Comparison of ENCODE assay signal across 20 cellular contexts in genomic region chr2:207286106-207286505, GRCh38.
DNase-seq lines count a peak whose midpoint lies in the region; ATAC-seq and TF ChIP-seq lines count a peak whose summit lies in the region.
"Had no signal": no experiment of that assay in that cellular context is flagged by ENCODE, and none has a peak within 500 bp of the region (broad histone marks: within the 10 kb centered on the region; RNA-seq: fewer than 3 reads in every experiment).

No MANE protein-coding gene starts in this region.

- no peak overlapping the region for H2BK120ac ChIP-seq in IMR-90 (ENCODE audit: low read depth, low read length)

- no peak overlapping the region for H3K56ac ChIP-seq in IMR-90 (ENCODE audit: extremely low read depth, insufficient read depth, low read length)

- H3K14ac ChIP-seq in IMR-90 (replicated peaks; ENCODE audit: low read depth, low read length) = no peak overlapping the region

- no peaks in the 10 kb centered on the region for H3K9me3 ChIP-seq in IMR-90 (ENCODE audit: control insufficient read depth, insufficient read depth, low read length)
- H3K9me3 ChIP-seq: adrenal gland, left ventricle myocardium inferior, SJSA1, uterus had no signal

- H3K18ac ChIP-seq in IMR-90 (ENCODE audit: low read depth, low read length) = peak overlapping the region; percentile 63; the same call in 1 of the 2 replicates

- no peak overlapping the region for H2AK9ac ChIP-seq in IMR-90 (replicated peaks; ENCODE audit: low read depth, low read length, poor library complexity)

- H4K5ac ChIP-seq in IMR-90 (ENCODE audit: low read depth, low read length) = no peak overlapping the region; the same call in 1 of the 2 replicates

- H3K36me3 ChIP-seq in GM23338 (ENCODE audit: insufficient read depth) = no peaks in the 10 kb centered on the region
- no peaks in the 10 kb centered on the region for H3K36me3 ChIP-seq in IMR-90 (ENCODE audit: control insufficient read depth, insufficient read depth, low read length)
- H3K36me3 ChIP-seq: adrenal gland, left ventricle myocardium inferior, SJSA1, uterus had no signal

- H3K79me1 ChIP-seq in IMR-90 (ENCODE audit: low read depth in 1 of 2, low read length in 2 of 2) = no peaks in the 10 kb centered on the region

- H3F3A ChIP-seq in GM23338 (replicated peaks; ENCODE audit: low read depth) = no peaks in the 10 kb centered on the region

- no peak for TF ChIP-seq POLR2A in IMR-90 (IDR thresholded peaks at IDR 0.05; ENCODE audit: low read depth, low read length)

- no peaks in the 10 kb centered on the region for H3K9me3 Mint-ChIP-seq in activated naive CD4-positive, alpha-beta T cell treated with anti-CD3 and anti-CD28 coated beads for 36 hours
- H3K9me3 Mint-ChIP-seq in GM23338 (no peaks in the 10 kb centered on the region), progenitor cell of endocrine pancreas (ENCODE audit: low read depth) (no peaks in the 10 kb centered on the region)
- H3K9me3 Mint-ChIP-seq in stimulated activated naive B cell treated with anti-CD40 and anti-IgM and Interleukin-4, amounts not matched to agents 10 μg/mL and 1 μg/mL and 100 μg/mL, for 72 hours = peaks cover 2 to 3% of the 10 kb centered on the region in 2 donors
- H3K9me3 Mint-ChIP-seq: CD4-positive, alpha-beta memory T cell had no signal

- no peak for ATAC-seq in GM23338
- no peak for ATAC-seq in IMR-90 (ENCODE audit: low read depth)
- ATAC-seq in stimulated activated naive B cell treated with anti-CD40 and anti-IgM and Interleukin-4, amounts not matched to agents 10 μg/mL and 1 μg/mL and 100 μg/mL, for 72 hours (replicated peaks) = peak; percentile 13 to 48
- no peak for ATAC-seq in HG03571 (IDR thresholded peaks at IDR 0.05; ENCODE audit: unreplicated experiment)

- BruUV-seq in IMR-90 (replicated peaks; lab: Mats Ljungman, UMichigan) = no TSS peak

- no peak overlapping the region for H3K4ac ChIP-seq in IMR-90 (ENCODE audit: low read depth, low read length)

- peaks cover 64% of the 10 kb centered on the region for H3K4me1 Mint-ChIP-seq in activated naive CD4-positive, alpha-beta T cell treated with anti-CD3 and anti-CD28 coated beads for 36 hours (ENCODE audit: low read depth)
- H3K4me1 Mint-ChIP-seq in GM23338 (peaks cover 32% of the 10 kb centered on the region), progenitor cell of endocrine pancreas (ENCODE audit: low read depth) (peaks cover 9% of the 10 kb centered on the region)
- H3K4me1 Mint-ChIP-seq in stimulated activated naive B cell treated with anti-CD40 and anti-IgM and Interleukin-4, amounts not matched to agents 10 μg/mL and 1 μg/mL and 100 μg/mL, for 72 hours = peaks cover 41 to 42% of the 10 kb centered on the region in 2 donors

- WGBS in IMR-90 (ENCODE audit: extremely low coverage in 2 of 2, insufficient read length in 1 of 2), 2 experiments = no CpG with 5 or more reads among the region's 2 CpGs

- H3K23ac ChIP-seq in IMR-90 (ENCODE audit: low read depth, low read length) = no peak overlapping the region

- H3K9me1 ChIP-seq in IMR-90 (ENCODE audit: insufficient read depth, low read length) = peaks cover 4% of the 10 kb centered on the region; the same call in 1 of the 2 replicates

- H3K27ac Mint-ChIP-seq in activated naive CD4-positive, alpha-beta T cell treated with anti-CD3 and anti-CD28 coated beads for 36 hours = no peak overlapping the region
- H3K27ac Mint-ChIP-seq in GM23338 (no peak overlapping the region), progenitor cell of endocrine pancreas (no peak overlapping the region)
- H3K27ac Mint-ChIP-seq in stimulated activated naive B cell treated with anti-CD40 and anti-IgM and Interleukin-4, amounts not matched to agents 10 μg/mL and 1 μg/mL and 100 μg/mL, for 72 hours = peak overlapping the region; percentile 42

- H4K91ac ChIP-seq in IMR-90 (ENCODE audit: insufficient read depth, low read depth, low read length) = no peak overlapping the region

- no peaks in the 10 kb centered on the region for H3K36me3 Mint-ChIP-seq in activated naive CD4-positive, alpha-beta T cell treated with anti-CD3 and anti-CD28 coated beads for 36 hours (ENCODE audit: low read depth)
- no peaks in the 10 kb centered on the region for H3K36me3 Mint-ChIP-seq in GM23338 (ENCODE audit: low read depth)
- H3K36me3 Mint-ChIP-seq in stimulated activated naive B cell treated with anti-CD40 and anti-IgM and Interleukin-4, amounts not matched to agents 10 μg/mL and 1 μg/mL and 100 μg/mL, for 72 hours = peaks cover 0 to 4% of the 10 kb centered on the region in 2 donors
- H3K36me3 Mint-ChIP-seq in progenitor cell of endocrine pancreas (ENCODE audit: insufficient read depth) = no peaks in the 10 kb centered on the region
- H3K36me3 Mint-ChIP-seq: CD4-positive, alpha-beta memory T cell; IgD-negative memory B cell had no signal

- no peak overlapping the region for H2BK20ac ChIP-seq in IMR-90 (ENCODE audit: low read depth, low read length)

- no peak overlapping the region for H3K4me3 Mint-ChIP-seq in activated naive CD4-positive, alpha-beta T cell treated with anti-CD3 and anti-CD28 coated beads for 36 hours
- H3K4me3 Mint-ChIP-seq in GM23338 = no peak overlapping the region
- no peak overlapping the region for H3K4me3 Mint-ChIP-seq in stimulated activated naive B cell treated with anti-CD40 and anti-IgM and Interleukin-4, amounts not matched to agents 10 μg/mL and 1 μg/mL and 100 μg/mL, for 72 hours
- H3K4me3 Mint-ChIP-seq in progenitor cell of endocrine pancreas (ENCODE audit: low read depth) = no peak overlapping the region
- H3K4me3 Mint-ChIP-seq: IgD-negative memory B cell had no signal

- H3K9me2 ChIP-seq in GM23338 (ENCODE audit: insufficient read depth) = peaks cover 2% of the 10 kb centered on the region; the same call in 1 of the 2 replicates

- DNase-seq in activated naive CD4-positive, alpha-beta T cell treated with anti-CD3 and anti-CD28 coated beads for 36 hours = peak; percentile 19
- DNase-seq in activated naive CD4-positive, alpha-beta T cell (lab: John Stamatoyannopoulos, UW) = no peak
- DNase-seq in GM23338 (ENCODE audit: low spot score) (no peak), IMR-90 (no peak), progenitor cell of endocrine pancreas (ENCODE audit: low spot score, unreplicated experiment) (no peak), NCI-H1694 treated with DMSO at 0.1 percent for 48 hours (lab: John Stamatoyannopoulos, UW) (no peak)
- no peak for DNase-seq in stimulated activated naive B cell treated with anti-CD40 and anti-IgM and Interleukin-4, amounts not matched to agents 10 μg/mL and 1 μg/mL and 100 μg/mL, for 72 hours
- DNase-seq: activated CD4-positive, CD25-positive, alpha-beta regulatory T cell treated with anti-CD3 and anti-CD28 coated beads, Interleukin-2, amount 50 U/mL, for 72 hours; adrenal gland; erythroblast; left ventricle myocardium inferior; NCI-H2029; NCI-H510A treated with DMSO at 0.1 percent for 48 hours; occipital lobe; right cardiac atrium; uterus had no signal

- no peak overlapping the region for H4K8ac ChIP-seq in IMR-90 (ENCODE audit: low read depth in 2 of 2, low read length in 2 of 2)

- H3K27ac ChIP-seq in GM23338 (ENCODE audit: low read depth) (no peak overlapping the region), IMR-90 (ENCODE audit: insufficient read depth, low read length) (no peak overlapping the region)
- H3K27ac ChIP-seq: adrenal gland, SJSA1, uterus had no signal

- peak overlapping the region; percentile 10; the same call in 1 of the 2 replicates for H3K9ac ChIP-seq in IMR-90 (ENCODE audit: low read depth, low read length)

- no peak for TF ChIP-seq CTCF in GM23338 (conservative IDR thresholded peaks at IDR 0.05; ENCODE audit: low read depth in 2 of 2)
- TF ChIP-seq CTCF in IMR-90 (conservative IDR thresholded peaks at IDR 0.05; ENCODE audit: low read depth, low read length) = no peak
- no peak for TF ChIP-seq CTCF in progenitor cell of endocrine pancreas (IDR thresholded peaks at IDR 0.05; ENCODE audit: unreplicated experiment)

- POLR2A ChIA-PET in IMR-90 (lab: Charles Lee; ENCODE audit: unreplicated experiment) = no interaction called here

- CTCF ChIA-PET in activated naive CD4-positive, alpha-beta T cell treated with anti-CD3 and anti-CD28 coated beads for 36 hours (lab: Charles Lee) = interaction anchor here (0.9 kb wide), 1 partner anchor 67 kb away, joined by 3 read pairs; no protein-coding TSS in a partner anchor
- CTCF ChIA-PET in IMR-90 (lab: Yijun Ruan, JAX) = interaction anchor here (1.0 kb wide), 1 partner anchor 28 kb away, joined by 3 read pairs; no protein-coding TSS in a partner anchor

- in situ Hi-C loops in IMR-90 (cut with MboI; ENCODE audit: low sequenced_read_pairs) = no loop called here

- no peak overlapping the region for H3K4me2 ChIP-seq in GM23338
- H3K4me2 ChIP-seq in IMR-90 (ENCODE audit: low read depth, low read length) = no peak overlapping the region

- dilution Hi-C loops in IMR-90 (cut with HindIII; ENCODE audit: low sequenced_read_pairs, unreplicated experiment) = no loop called here

- H4K20me1 ChIP-seq in GM23338 (replicated peaks; ENCODE audit: insufficient read depth) = no peaks in the 10 kb centered on the region
- no peaks in the 10 kb centered on the region for H4K20me1 ChIP-seq in IMR-90 (ENCODE audit: insufficient read depth, low read length)

- H3K79me2 ChIP-seq in GM23338 (replicated peaks; ENCODE audit: insufficient read depth) = no peaks in the 10 kb centered on the region

- peak overlapping the region; percentile 40; the same call in 1 of the 2 replicates for H2AK5ac ChIP-seq in IMR-90 (ENCODE audit: low read depth, low read length)

- no peaks in the 10 kb centered on the region for H3K27me3 Mint-ChIP-seq in activated naive CD4-positive, alpha-beta T cell treated with anti-CD3 and anti-CD28 coated beads for 36 hours (ENCODE audit: low read depth)
- H3K27me3 Mint-ChIP-seq in GM23338 (ENCODE audit: insufficient read depth, low read depth, poor library complexity) (peaks cover 2% of the 10 kb centered on the region), progenitor cell of endocrine pancreas (peaks cover 28% of the 10 kb centered on the region)
- H3K27me3 Mint-ChIP-seq in stimulated activated naive B cell treated with anti-CD40 and anti-IgM and Interleukin-4, amounts not matched to agents 10 μg/mL and 1 μg/mL and 100 μg/mL, for 72 hours = no peaks in the 10 kb centered on the region

- H3K4me1 ChIP-seq in GM23338 (ENCODE audit: insufficient read depth) (peaks cover 28% of the 10 kb centered on the region), IMR-90 (ENCODE audit: control insufficient read depth, insufficient read depth, low read length) (peaks cover 9% of the 10 kb centered on the region)
- H3K4me1 ChIP-seq: uterus had no signal

- H2AFZ ChIP-seq in GM23338 (0 out of 2 replicates have a peak overlapping the region, but pooled peaks have one; percentile 11), IMR-90 (replicated peaks; ENCODE audit: low read length, poor library complexity) (no peak overlapping the region)

- no peak overlapping the region for H2BK5ac ChIP-seq in IMR-90 (ENCODE audit: low read depth, low read length, poor library complexity, severe bottlenecking)

- intact Hi-C loops in activated naive CD4-positive, alpha-beta T cell treated with anti-CD3 and anti-CD28 coated beads for 36 hours (cut with micrococcal nuclease) = loop anchor here (5.0 kb wide), 1 partner anchor 241 kb away; the partner anchor contains the start of gene CREB1
- intact Hi-C loops in IMR-90 (cut with micrococcal nuclease) = no loop called here

- H3K4me3 ChIP-seq in GM23338 (no peak overlapping the region), IMR-90 (ENCODE audit: insufficient read depth, low read depth, low read length) (no peak overlapping the region)
- H3K4me3 ChIP-seq: adrenal gland, left ventricle myocardium inferior, SJSA1, uterus had no signal

- no peak for TF ChIP-seq RAD21 in IMR-90 (IDR thresholded peaks at IDR 0.05; ENCODE audit: low read length)

- no peak overlapping the region; the same call in 2 of the 3 replicates for H2BK15ac ChIP-seq in IMR-90 (ENCODE audit: low read depth, low read length)

- H3K27me3 ChIP-seq in GM23338 (ENCODE audit: insufficient read depth) = no peaks in the 10 kb centered on the region
- H3K27me3 ChIP-seq in IMR-90 (ENCODE audit: control insufficient read depth, insufficient read depth, low read length) = no peaks in the 10 kb centered on the region
- H3K27me3 ChIP-seq: adrenal gland, SJSA1, uterus had no signal

Comparison
In these comparisons a context has a peak if more than half of its experiments do, and no peak if none do; other contexts are left out.
1. ATAC-seq: peak in stimulated activated naive B cell treated with anti-CD40 and anti-IgM and Interleukin-4, amounts not matched to agents 10 μg/mL and 1 μg/mL and 100 μg/mL, for 72 hours (2 of 2); none in GM23338 (single experiment), IMR-90 (single experiment) and HG03571 (single experiment).